16 cellular contexts compared by ENCODE assay signal in genomic region chrX:98357146-98357545, GRCh38.
"Had no signal": no experiment of that assay in that cellular context is flagged by ENCODE, and none has a peak within 500 bp of the region (broad histone marks: within the 10 kb centered on the region; RNA-seq: fewer than 3 reads in every experiment).

No MANE protein-coding gene starts in this region.

- FAIRE-seq: keratinocyte had no signal

- H3K4me1 ChIP-seq: left lung, parathyroid adenoma, thyroid gland had no signal

- H3K27ac ChIP-seq: left lung, parathyroid adenoma, thyroid gland had no signal

- ATAC-seq: activated CD4-positive, alpha-beta T cell treated with anti-CD3 and anti-CD28 coated beads for 36 hours; activated T-cell treated with anti-CD3 and anti-CD28 coated beads, Interleukin-2, amount 50 U/mL, for 4 hours; left lung; stimulated activated naive B cell treated with anti-CD40 and anti-IgM and Interleukin-4, amounts not matched to agents 10 μg/mL and 1 μg/mL and 100 μg/mL, for 72 hours had no signal

- H3K4me3 ChIP-seq: left lung, thyroid gland had no signal

- H3K36me3 ChIP-seq: left lung, thyroid gland had no signal

- H3K9me3 ChIP-seq: left lung, thyroid gland had no signal

- DNase-seq: activated CD4-positive, alpha-beta memory T cell treated with anti-CD3 and anti-CD28 coated beads, Interleukin-2, amount 10 ng/mL, durations not matched to agents 7 days and 5 days; activated CD4-positive, alpha-beta T cell treated with anti-CD3 and anti-CD28 coated beads for 36 hours; activated effector memory CD4-positive, alpha-beta T cell treated with Interleukin-2 at 50 U/mL for 16 hours; activated naive CD4-positive, alpha-beta T cell treated with anti-CD3 and anti-CD28 coated beads, Interleukin-2, amount 50 U/mL, for 16 hours; activated T-cell treated with anti-CD3 and anti-CD28 coated beads, Interleukin-2, amount 50 U/mL, for 4 hours; caudate nucleus; erythroblast; left lung; mammary epithelial cell; naive B cell; retina; stimulated activated CD4-positive, alpha-beta T cell treated with anti-CD3 and anti-CD28 coated beads, Interleukin-4, amount 100 ng/mL, for 1 hour; stimulated activated naive B cell treated with anti-CD40 and anti-IgM and Interleukin-4, amounts not matched to agents 10 μg/mL and 1 μg/mL and 100 μg/mL, for 72 hours; thyroid gland had no signal

- H3K27me3 ChIP-seq: left lung, thyroid gland had no signal
